Comparison of ENCODE assay signal across 9 cellular contexts in genomic region chr4:81648576-81649272, GRCh38.
DNase-seq lines count a peak whose midpoint lies in the region; ATAC-seq, FAIRE-seq and TF ChIP-seq lines count a peak whose summit lies in the region.
"Had no signal": no experiment of that assay in that cellular context is flagged by ENCODE, and none has a peak within 500 bp of the region (broad histone marks: within the 10 kb centered on the region; RNA-seq: fewer than 3 reads in every experiment).

No MANE protein-coding gene starts in this region.

- no peaks in the 10 kb centered on the region for H3K36me3 ChIP-seq in WERI-Rb-1

- TF ChIP-seq POLR2A in GM12891 (IDR thresholded peaks at IDR 0.05; ENCODE audit: low read depth, low read length) = no peak

- peak; percentile 65 for FAIRE-seq in GM12891 (lab: Jason Lieb, UNC)

- peaks cover 25% of the 10 kb centered on the region for H3K4me1 Mint-ChIP-seq in activated T-helper 17 cell treated with anti-CD3 and anti-CD28 coated beads, Interleukin-2, amount 50 U/mL, for 72 hours

- no peaks in the 10 kb centered on the region for H3K27me3 Mint-ChIP-seq in activated T-helper 17 cell treated with anti-CD3 and anti-CD28 coated beads, Interleukin-2, amount 50 U/mL, for 72 hours
- H3K27me3 Mint-ChIP-seq: dendritic cell treated with granulocyte-macrophage colony-stimulating factor and Interleukin-4, amounts not matched to agents 40 ng/mL and 50 ng/mL, for 4 days had no signal

- H3K4me3 ChIP-seq in WERI-Rb-1 (ENCODE audit: low read depth, low read length) = no peak overlapping the region

- no peak for TF ChIP-seq CTCF in WERI-Rb-1 (IDR thresholded peaks at IDR 0.05; ENCODE audit: low read depth, low read length)

- in situ Hi-C loops in KBM-7 (cut with MboI; ENCODE audit: low pct_unique_long_range_greater_than_20kb, low sequenced_read_pairs) = no loop called here

- H3K9me3 ChIP-seq in WERI-Rb-1 (ENCODE audit: severe bottlenecking) = no peaks in the 10 kb centered on the region

- H3K9me3 Mint-ChIP-seq in activated T-helper 17 cell treated with anti-CD3 and anti-CD28 coated beads, Interleukin-2, amount 50 U/mL, for 72 hours = peaks cover 8% of the 10 kb centered on the region
- H3K9me3 Mint-ChIP-seq: dendritic cell treated with granulocyte-macrophage colony-stimulating factor and Interleukin-4, amounts not matched to agents 40 ng/mL and 50 ng/mL, for 4 days had no signal

- peak overlapping the region; percentile 16 for H3K27ac Mint-ChIP-seq in activated T-helper 17 cell treated with anti-CD3 and anti-CD28 coated beads, Interleukin-2, amount 50 U/mL, for 72 hours
- H3K27ac Mint-ChIP-seq: dendritic cell treated with granulocyte-macrophage colony-stimulating factor and Interleukin-4, amounts not matched to agents 40 ng/mL and 50 ng/mL, for 4 days had no signal

- no peaks in the 10 kb centered on the region for H3K27me3 ChIP-seq in WERI-Rb-1 (ENCODE audit: insufficient read depth, low read depth, severe bottlenecking)

- H3K36me3 Mint-ChIP-seq in activated T-helper 17 cell treated with anti-CD3 and anti-CD28 coated beads, Interleukin-2, amount 50 U/mL, for 72 hours (ENCODE audit: low read depth) = no peaks in the 10 kb centered on the region

- H3K27ac ChIP-seq in WERI-Rb-1 = no peak overlapping the region

- DNase-seq in GM12891 (ENCODE audit: insufficient read length, low spot score) = peak; percentile 12
- DNase-seq in KBM-7 = peak; percentile 68
- peak in 2 of 3 experiments; percentile 3 to 42 for DNase-seq in stimulated activated CD4-positive, alpha-beta T cell treated with anti-CD3 and anti-CD28 coated beads, TNF-alpha, amount 100 ng/mL, for 24 hours (ENCODE audit: low read depth in 3 of 3)
- no peak for DNase-seq in WERI-Rb-1
- no peak for DNase-seq in NCI-H1417 treated with DMSO at 0.1 percent for 48 hours (lab: John Stamatoyannopoulos, UW)
- DNase-seq in NCI-H748 treated with DMSO at 0.1 percent for 48 hours (lab: John Stamatoyannopoulos, UW) = no peak

- H3K4me3 Mint-ChIP-seq in activated T-helper 17 cell treated with anti-CD3 and anti-CD28 coated beads, Interleukin-2, amount 50 U/mL, for 72 hours = peak overlapping the region; percentile 51
- H3K4me3 Mint-ChIP-seq: dendritic cell treated with granulocyte-macrophage colony-stimulating factor and Interleukin-4, amounts not matched to agents 40 ng/mL and 50 ng/mL, for 4 days had no signal

- ATAC-seq in GM21528 (IDR thresholded peaks at IDR 0.05; ENCODE audit: low FRiP score, unreplicated experiment) = peak; percentile 99
- ATAC-seq in activated T-helper 17 cell treated with anti-CD3 and anti-CD28 coated beads, Interleukin-2, amount 50 U/mL, for 72 hours (replicated peaks) = peak; percentile 58

TF ChIP-seq in GM12891, 5 proteins besides CTCF, POLR2A, EP300 and RAD21:
- TF ChIP-seq POU2F2 (IDR thresholded peaks at IDR 0.05; ENCODE audit: low read depth, low read length) (no peak), TAF1 (IDR thresholded peaks at IDR 0.05; ENCODE audit: low read depth, low read length) (no peak), PAX5 (IDR thresholded peaks at IDR 0.05; ENCODE audit: insufficient read depth, low read length, severe bottlenecking) (peak; percentile 80)

Comparison
In these comparisons a context has a peak if more than half of its experiments do, and no peak if none do; other contexts are left out.
1. DNase-seq: peak in GM12891 (single experiment), KBM-7 (single experiment) and stimulated activated CD4-positive, alpha-beta T cell treated with anti-CD3 and anti-CD28 coated beads, TNF-alpha, amount 100 ng/mL, for 24 hours (2 of 3); none in WERI-Rb-1 (single experiment), NCI-H1417 treated with DMSO at 0.1 percent for 48 hours (single experiment) and NCI-H748 treated with DMSO at 0.1 percent for 48 hours (single experiment).